In genomic region chr5:180328296-180329137, GRCh38 we compare ENCODE assay signal across 1 cellular context.
A peak's percentile ranks its signal among the peaks of the same experiment; 100 is the strongest.
TF ChIP-seq lines count a peak whose summit lies in the region.

No MANE protein-coding gene starts in this region.

TF ChIP-seq in H1, 55 proteins besides CTCF, POLR2A, EP300 and RAD21 (continued from another document):
- TF ChIP-seq CHD7 (IDR thresholded peaks at IDR 0.05; ENCODE audit: insufficient replicate concordance, low read length) = no peak
- no peak for TF ChIP-seq CEBPB (IDR thresholded peaks at IDR 0.05; ENCODE audit: low read depth, low read length)
- no peak for TF ChIP-seq CBX5 (IDR thresholded peaks at IDR 0.05; ENCODE audit: low read depth, low read length)
- TF ChIP-seq SP2 (IDR thresholded peaks at IDR 0.05; ENCODE audit: low read length) = no peak
- no peak for TF ChIP-seq FOSL1 (IDR thresholded peaks at IDR 0.05; ENCODE audit: insufficient read depth, low read depth, low read length)
- no peak for TF ChIP-seq KDM4A (IDR thresholded peaks at IDR 0.05; ENCODE audit: low read depth, low read length, severe bottlenecking)
- TF ChIP-seq KDM1A (IDR thresholded peaks at IDR 0.05; ENCODE audit: borderline replicate concordance, low read length) = peak; percentile 72; the same call in 1 of the 2 replicates
- no peak for TF ChIP-seq CHD2 (IDR thresholded peaks at IDR 0.05; ENCODE audit: low read length)
- TF ChIP-seq YY1 (IDR thresholded peaks at IDR 0.05; ENCODE audit: low read depth, low read length) = no peak
- TF ChIP-seq POLR2AphosphoS5 (IDR thresholded peaks at IDR 0.05; ENCODE audit: low read depth, low read length) = 0 out of 2 replicates have a peak, but pooled peaks have one; percentile 6
